Comparison of ENCODE assay signal across 8 cellular contexts in genomic region chr3:183385698-183386590, GRCh38. TPM values are rescaled to one million over a fixed set of nuclear protein-coding genes. Genes with fewer than 3 reads are reported as not detected.
DNase-seq lines count a peak whose midpoint lies in the region; ATAC-seq lines count a peak whose summit lies in the region.

No MANE protein-coding gene starts in this region.

- H3K4me1 ChIP-seq in rectal smooth muscle tissue (ENCODE audit: control insufficient read depth, insufficient read depth, low read length): no peaks in the 10 kb centered on the region

- no peaks in the 10 kb centered on the region for H3K27me3 ChIP-seq in rectal smooth muscle tissue (ENCODE audit: control insufficient read depth, insufficient read depth, low read length)

- H3K36me3 ChIP-seq in rectal smooth muscle tissue (ENCODE audit: control insufficient read depth, insufficient read depth, low read length): no peaks in the 10 kb centered on the region

- intact Hi-C loops in left ventricle myocardium superior (cut with micrococcal nuclease): loop anchor here (1.0 kb wide), 1 partner anchor 264 kb away; no protein-coding TSS in a partner anchor

- in situ Hi-C loops in Caki2 (cut with HindIII; ENCODE audit: low pct_unique_long_range_greater_than_20kb, low sequenced_read_pairs): no loop called here

- peak overlapping the region; percentile 6 for H3K27ac ChIP-seq in rectal smooth muscle tissue (ENCODE audit: low read depth, low read length)

- H3K9ac ChIP-seq in rectal smooth muscle tissue (ENCODE audit: low read length): no peak overlapping the region

- peak; percentile 63 for ATAC-seq in GM21529 (IDR thresholded peaks at IDR 0.05; ENCODE audit: unreplicated experiment)
- ATAC-seq in left ventricle myocardium superior: peak; percentile 86

- no peak overlapping the region for H3K4me3 ChIP-seq in rectal smooth muscle tissue (ENCODE audit: low read length)

- DNase-seq in Caki2 (ENCODE audit: low read depth) (peak; percentile 67), MV-4-11 (lab: John Stamatoyannopoulos, UW) (peak; percentile 81), SKM-1 treated with dmso at 0.1 percent for 144 hours (lab: John Stamatoyannopoulos, UW; ENCODE audit: unreplicated experiment) (peak; percentile 85), amniotic epithelial cell (ENCODE audit: low read depth) (peak; percentile 70), left ventricle myocardium superior (no peak), NCI-H446 treated with DMSO at 0.1 percent for 48 hours (lab: John Stamatoyannopoulos, UW) (no peak)

RNA-seq across cellular contexts. Expression of gene MCF2L2, which starts 42.5 kb away (rescaled TPM):
- 0.91 TPM in 1 of 2 replicates, not detected in the other for total RNA-seq in Caki2 (2014; rRNA removed; shearing (Covaris generic); ENCODE audit: low replicate concordance)
- total RNA-seq in left ventricle myocardium superior: 0.25 TPM

Comparison
In these comparisons a context has a peak if more than half of its experiments do, and no peak if none do; other contexts are left out.
1. DNase-seq: peak in Caki2 (single experiment), MV-4-11 (single experiment), SKM-1 treated with dmso at 0.1 percent for 144 hours (single experiment) and amniotic epithelial cell (single experiment); none in left ventricle myocardium superior (single experiment) and NCI-H446 treated with DMSO at 0.1 percent for 48 hours (single experiment).